In genomic region chr3:129441215-129441614, GRCh38 we compare ENCODE assay signal across 8 cellular contexts. TPM values are rescaled to one million over a fixed set of nuclear protein-coding genes. Genes with fewer than 3 reads are reported as not detected.
DNase-seq lines count a peak whose midpoint lies in the region; ATAC-seq, FAIRE-seq and TF ChIP-seq lines count a peak whose summit lies in the region.

No MANE protein-coding gene starts in this region.

- H3K36me3 Mint-ChIP-seq in activated T-cell treated with anti-CD3 and anti-CD28 coated beads, Interleukin-2, amount 50 U/mL, for 24 hours (ENCODE audit: low read depth) = peaks cover 33% of the 10 kb centered on the region

- no peaks in the 10 kb centered on the region for H3K27me3 ChIP-seq in gastroesophageal sphincter
- H3K27me3 ChIP-seq in subcutaneous abdominal adipose tissue (ENCODE audit: control insufficient read depth in 5 of 5, insufficient read depth in 4 of 5, low read length in 5 of 5) = no peaks in the 10 kb centered on the region

- H3K9me3 ChIP-seq in gastroesophageal sphincter (no peaks in the 10 kb centered on the region), subcutaneous abdominal adipose tissue (ENCODE audit: control insufficient read depth in 5 of 5, low read length in 5 of 5) (no peaks in the 10 kb centered on the region)

- TF ChIP-seq EP300 in gastroesophageal sphincter (IDR thresholded peaks at IDR 0.05) = no peak

- WGBS in gastroesophageal sphincter (ENCODE audit: low coverage in 1 of 2), 2 donors = 32 to 49% methylated on average over 8 to 9 of the region's 9 CpGs

- no peak for TF ChIP-seq POLR2A in gastroesophageal sphincter (IDR thresholded peaks at IDR 0.05)

- no peak for DNase-seq in activated T-cell treated with anti-CD3 and anti-CD28 coated beads, Interleukin-2, amount 50 U/mL, for 24 hours
- DNase-seq in activated T-cell treated with anti-CD3 and anti-CD28 coated beads for 4 hours (no peak), NCI-H2171 treated with DMSO at 0.1 percent for 48 hours (lab: John Stamatoyannopoulos, UW) (no peak), D721Med (ENCODE audit: insufficient read length, low spot score) (no peak)
- DNase-seq in activated CD4-positive, CD25-positive, alpha-beta regulatory T cell treated with anti-CD3 and anti-CD28 coated beads, Interleukin-2, amount 50 U/mL, for 72 hours = no peak

- peaks cover 0 to 17% of the 10 kb centered on the region in 2 donors for H3K36me3 ChIP-seq in gastroesophageal sphincter
- H3K36me3 ChIP-seq in subcutaneous abdominal adipose tissue (ENCODE audit: control insufficient read depth in 5 of 5, insufficient read depth in 5 of 5, low read length in 5 of 5) = peaks cover 11 to 18% (median 17%) of the 10 kb centered on the region in 5 donors

- H3K4me1 ChIP-seq in gastroesophageal sphincter = peaks cover 17 to 74% (median 29%) of the 10 kb centered on the region in 3 donors
- peaks cover 18 to 64% (median 60%) of the 10 kb centered on the region in 5 donors for H3K4me1 ChIP-seq in subcutaneous abdominal adipose tissue (ENCODE audit: control insufficient read depth in 5 of 5, insufficient read depth in 5 of 5, low read length in 5 of 5)

- H3K4me1 Mint-ChIP-seq in activated T-cell treated with anti-CD3 and anti-CD28 coated beads, Interleukin-2, amount 50 U/mL, for 24 hours (ENCODE audit: low read depth) = peaks cover 57% of the 10 kb centered on the region

- H3K9ac ChIP-seq in subcutaneous abdominal adipose tissue (ENCODE audit: low read length in 5 of 5) = peak overlapping the region; percentile 29 to 90 (median 73)

- peak overlapping the region; percentile 98 for H3K4me3 Mint-ChIP-seq in activated T-cell treated with anti-CD3 and anti-CD28 coated beads, Interleukin-2, amount 50 U/mL, for 24 hours

- H3K27me3 Mint-ChIP-seq in activated T-cell treated with anti-CD3 and anti-CD28 coated beads, Interleukin-2, amount 50 U/mL, for 24 hours = no peaks in the 10 kb centered on the region

- H3K4me3 ChIP-seq in gastroesophageal sphincter = peak overlapping the region; percentile 75 to 86
- H3K4me3 ChIP-seq in subcutaneous abdominal adipose tissue (ENCODE audit: low read depth in 1 of 5, low read length in 5 of 5) = peak overlapping the region; percentile 6 to 98 (median 90)

- ATAC-seq in gastroesophageal sphincter = no peak

- no peak for TF ChIP-seq CTCF in VCaP (conservative IDR thresholded peaks at IDR 0.05)
- TF ChIP-seq CTCF in gastroesophageal sphincter (IDR thresholded peaks at IDR 0.05) = no peak
- TF ChIP-seq CTCF in D721Med (IDR thresholded peaks at IDR 0.05; ENCODE audit: insufficient read depth, missing control alignments) = no peak

- H3K27ac Mint-ChIP-seq in activated T-cell treated with anti-CD3 and anti-CD28 coated beads, Interleukin-2, amount 50 U/mL, for 24 hours = peak overlapping the region; percentile 96

- H3K27ac ChIP-seq in VCaP (peak overlapping the region; percentile 87), gastroesophageal sphincter (peak overlapping the region; percentile 59 to 92 (median 89)), subcutaneous abdominal adipose tissue (ENCODE audit: low read depth, low read length) (peak overlapping the region; percentile 70)

- FAIRE-seq in D721Med (lab: Jason Lieb, UNC) = no peak

- no peaks in the 10 kb centered on the region for H3K9me3 Mint-ChIP-seq in activated T-cell treated with anti-CD3 and anti-CD28 coated beads, Interleukin-2, amount 50 U/mL, for 24 hours

RNA-seq across cellular contexts. Expression of gene IFT122, which starts 1.2 kb away (rescaled TPM):
- 10 to 100 TPM; 18.1 to 38.3 (median 26.8) TPM for total RNA-seq in gastroesophageal sphincter

RNA-seq across cellular contexts. Expression of gene MBD4, which starts 1.5 kb away (rescaled TPM):
- total RNA-seq in gastroesophageal sphincter = 10 to 100 TPM; 11.4 to 38.6 (median 18.8) TPM

RNA-seq across cellular contexts. Expression of gene EFCAB12, which starts 12.8 kb away (rescaled TPM):
- total RNA-seq in gastroesophageal sphincter = under 1 TPM in 2 of 4 donors, not detected in 2; 0.08 to 0.47 TPM
